20 cellular contexts compared by ENCODE assay signal in the genomic region with DNA sequence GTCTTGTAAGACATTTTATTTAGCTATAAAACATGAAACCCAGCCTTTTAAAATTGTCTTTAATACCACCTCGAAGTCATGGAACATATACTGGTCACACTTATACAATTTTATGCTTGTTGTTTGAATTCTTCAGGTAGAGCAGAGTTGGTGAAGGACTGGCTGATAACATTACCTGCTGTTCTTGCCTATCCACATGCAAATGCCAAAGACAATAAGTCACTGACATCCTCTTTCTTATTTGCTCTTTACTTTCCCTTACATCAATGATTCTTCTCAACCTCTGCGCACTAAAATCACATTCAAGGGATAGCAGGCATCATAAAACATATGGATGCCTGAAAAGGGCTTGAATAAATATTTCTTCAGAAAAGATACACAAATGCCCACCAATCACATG.
"Had no signal": no experiment of that assay in that cellular context is flagged by ENCODE, and none has a peak within 500 bp of the region (broad histone marks: within the 10 kb centered on the region; RNA-seq: fewer than 3 reads in every experiment).

No MANE protein-coding gene starts in this region.

- ATAC-seq: heart left ventricle; naive thymus-derived CD4-positive, alpha-beta T cell; sciatic nerve; stimulated activated memory B cell treated with anti-CD40 and anti-IgM and Interleukin-4, amounts not matched to agents 10 μg/mL and 1 μg/mL and 100 μg/mL, for 72 hours; stimulated activated naive CD8-positive, alpha-beta T cell treated with anti-CD3 and anti-CD28 coated beads, Interleukin-15, amount 100 ng/mL, for 72 hours had no signal

- H3K4me1 Mint-ChIP-seq: naive thymus-derived CD4-positive, alpha-beta T cell; stimulated activated memory B cell treated with anti-CD40 and anti-IgM and Interleukin-4, amounts not matched to agents 10 μg/mL and 1 μg/mL and 100 μg/mL, for 72 hours; stimulated activated naive CD8-positive, alpha-beta T cell treated with anti-CD3 and anti-CD28 coated beads, Interleukin-15, amount 100 ng/mL, for 72 hours had no signal

- H3K9me3 ChIP-seq: colonic mucosa, heart left ventricle, neutrophil, spleen, testis, tibial nerve had no signal

- H3K27me3 ChIP-seq: colonic mucosa, neutrophil, spleen, testis, tibial nerve had no signal

- H3K9me3 Mint-ChIP-seq: nephron progenitor cell; stimulated activated naive CD8-positive, alpha-beta T cell treated with anti-CD3 and anti-CD28 coated beads, Interleukin-15, amount 100 ng/mL, for 72 hours had no signal

- H3K27ac ChIP-seq: colonic mucosa, heart left ventricle, neutrophil, spleen, testis, tibial nerve had no signal

- H3K36me3 Mint-ChIP-seq: naive thymus-derived CD4-positive, alpha-beta T cell; stimulated activated memory B cell treated with anti-CD40 and anti-IgM and Interleukin-4, amounts not matched to agents 10 μg/mL and 1 μg/mL and 100 μg/mL, for 72 hours had no signal

- DNase-seq: colonic mucosa; dermis blood vessel endothelial cell; effector CD8-positive, alpha-beta T cell; heart left ventricle; hippocampal formation; kidney glomerular epithelial cell; naive thymus-derived CD4-positive, alpha-beta T cell; nephron progenitor cell; posterior cingulate gyrus; spleen; stimulated activated CD4-positive, alpha-beta T cell treated with anti-CD3 and anti-CD28 coated beads, Interleukin-15, amount 100 ng/mL, for 24 hours; stimulated activated CD4-positive, alpha-beta T cell treated with anti-CD3 and anti-CD28 coated beads, Interleukin-1b, Interleukin-23, amount 100 ng/mL, for 48 hours; stimulated activated CD4-positive, alpha-beta T cell treated with anti-CD3 and anti-CD28 coated beads, Interleukin-4, amount 100 ng/mL, for 24 hours; stimulated activated naive CD8-positive, alpha-beta T cell treated with anti-CD3 and anti-CD28 coated beads, Interleukin-15, amount 100 ng/mL, for 72 hours; testis had no signal

- H3K27me3 Mint-ChIP-seq: naive thymus-derived CD4-positive, alpha-beta T cell; stimulated activated memory B cell treated with anti-CD40 and anti-IgM and Interleukin-4, amounts not matched to agents 10 μg/mL and 1 μg/mL and 100 μg/mL, for 72 hours; stimulated activated naive CD8-positive, alpha-beta T cell treated with anti-CD3 and anti-CD28 coated beads, Interleukin-15, amount 100 ng/mL, for 72 hours had no signal

- FAIRE-seq: frontal cortex had no signal

- H3K4me1 ChIP-seq: colonic mucosa, heart left ventricle, spleen, testis had no signal

- H3K36me3 ChIP-seq: colonic mucosa, heart left ventricle, neutrophil, spleen, tibial nerve had no signal

- H3K4me3 ChIP-seq: colonic mucosa, heart left ventricle, spleen, testis, tibial nerve had no signal

- H3K4me3 Mint-ChIP-seq: naive thymus-derived CD4-positive, alpha-beta T cell; nephron progenitor cell; stimulated activated memory B cell treated with anti-CD40 and anti-IgM and Interleukin-4, amounts not matched to agents 10 μg/mL and 1 μg/mL and 100 μg/mL, for 72 hours; stimulated activated naive CD8-positive, alpha-beta T cell treated with anti-CD3 and anti-CD28 coated beads, Interleukin-15, amount 100 ng/mL, for 72 hours had no signal

- H3K27ac Mint-ChIP-seq: naive thymus-derived CD4-positive, alpha-beta T cell; nephron progenitor cell; stimulated activated memory B cell treated with anti-CD40 and anti-IgM and Interleukin-4, amounts not matched to agents 10 μg/mL and 1 μg/mL and 100 μg/mL, for 72 hours; stimulated activated naive CD8-positive, alpha-beta T cell treated with anti-CD3 and anti-CD28 coated beads, Interleukin-15, amount 100 ng/mL, for 72 hours had no signal
